1 cellular context compared by ENCODE assay signal in the genomic region with DNA sequence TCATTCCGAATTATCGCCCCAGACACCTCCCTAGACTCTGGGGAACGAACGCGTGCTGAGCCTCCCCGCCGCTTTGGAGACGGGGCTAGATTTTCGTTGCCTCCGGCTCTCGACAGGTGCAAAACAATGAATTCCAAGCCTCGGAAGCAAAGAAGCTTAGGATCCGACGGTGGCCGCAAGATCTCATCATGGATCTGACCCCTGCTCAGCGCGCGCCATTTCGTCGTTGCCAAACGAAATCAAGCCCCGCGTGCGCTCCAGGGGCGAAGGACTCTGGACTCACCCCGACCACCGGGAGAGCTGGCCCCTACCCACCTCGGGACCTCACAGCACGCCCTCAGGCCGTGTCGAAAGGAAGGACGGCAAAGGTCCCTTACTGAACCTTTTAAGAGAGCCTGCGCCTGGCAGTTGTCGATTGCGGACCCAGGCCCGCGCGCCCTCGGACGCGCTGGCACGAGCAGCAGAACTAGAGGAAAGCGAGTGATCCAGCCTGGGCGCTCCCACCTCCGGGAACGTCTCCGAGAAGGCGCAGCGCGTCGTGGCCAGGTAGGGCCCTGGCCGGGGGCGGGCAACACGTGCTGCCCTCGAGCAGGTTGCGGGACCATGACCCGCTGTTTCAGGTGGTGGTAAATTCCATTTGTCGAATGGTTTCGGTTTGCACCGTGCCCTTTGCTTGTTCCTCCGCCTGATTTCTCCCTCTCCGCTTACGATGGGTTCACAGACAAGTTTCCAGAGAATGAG.
A peak's percentile ranks its signal among the peaks of the same experiment; 100 is the strongest.
TF ChIP-seq lines count a peak whose summit lies in the region.

No MANE protein-coding gene starts in this region.

TF ChIP-seq in WTC11, 78 proteins besides CTCF, POLR2A, EP300 and RAD21 (continued from another document):
- TF ChIP-seq, protein P1, sequence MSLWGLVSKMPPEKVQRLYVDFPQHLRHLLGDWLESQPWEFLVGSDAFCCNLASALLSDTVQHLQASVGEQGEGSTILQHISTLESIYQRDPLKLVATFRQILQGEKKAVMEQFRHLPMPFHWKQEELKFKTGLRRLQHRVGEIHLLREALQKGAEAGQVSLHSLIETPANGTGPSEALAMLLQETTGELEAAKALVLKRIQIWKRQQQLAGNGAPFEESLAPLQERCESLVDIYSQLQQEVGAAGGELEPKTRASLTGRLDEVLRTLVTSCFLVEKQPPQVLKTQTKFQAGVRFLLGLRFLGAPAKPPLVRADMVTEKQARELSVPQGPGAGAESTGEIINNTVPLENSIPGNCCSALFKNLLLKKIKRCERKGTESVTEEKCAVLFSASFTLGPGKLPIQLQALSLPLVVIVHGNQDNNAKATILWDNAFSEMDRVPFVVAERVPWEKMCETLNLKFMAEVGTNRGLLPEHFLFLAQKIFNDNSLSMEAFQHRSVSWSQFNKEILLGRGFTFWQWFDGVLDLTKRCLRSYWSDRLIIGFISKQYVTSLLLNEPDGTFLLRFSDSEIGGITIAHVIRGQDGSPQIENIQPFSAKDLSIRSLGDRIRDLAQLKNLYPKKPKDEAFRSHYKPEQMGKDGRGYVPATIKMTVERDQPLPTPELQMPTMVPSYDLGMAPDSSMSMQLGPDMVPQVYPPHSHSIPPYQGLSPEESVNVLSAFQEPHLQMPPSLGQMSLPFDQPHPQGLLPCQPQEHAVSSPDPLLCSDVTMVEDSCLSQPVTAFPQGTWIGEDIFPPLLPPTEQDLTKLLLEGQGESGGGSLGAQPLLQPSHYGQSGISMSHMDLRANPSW (CRISPR knock-in tag; conservative IDR thresholded peaks at IDR 0.05; ENCODE audit: low read depth) = no peak
- no peak for TF ChIP-seq CBFB (CRISPR knock-in tag; IDR thresholded peaks at IDR 0.05; ENCODE audit: low read depth)
- no peak for TF ChIP-seq ZNF396 (CRISPR knock-in tag; IDR thresholded peaks at IDR 0.05; ENCODE audit: borderline replicate concordance)
- TF ChIP-seq, protein P2, sequence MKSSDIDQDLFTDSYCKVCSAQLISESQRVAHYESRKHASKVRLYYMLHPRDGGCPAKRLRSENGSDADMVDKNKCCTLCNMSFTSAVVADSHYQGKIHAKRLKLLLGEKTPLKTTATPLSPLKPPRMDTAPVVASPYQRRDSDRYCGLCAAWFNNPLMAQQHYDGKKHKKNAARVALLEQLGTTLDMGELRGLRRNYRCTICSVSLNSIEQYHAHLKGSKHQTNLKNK (CRISPR knock-in tag; IDR thresholded peaks at IDR 0.05) = no peak
- no peak for TF ChIP-seq ZBTB21 (CRISPR knock-in tag; IDR thresholded peaks at IDR 0.05; ENCODE audit: borderline replicate concordance)
- no peak for TF ChIP-seq RORB (CRISPR knock-in tag; IDR thresholded peaks at IDR 0.05)
- 0 out of 2 replicates have a peak, but pooled peaks have one; percentile 32 for TF ChIP-seq NR1H2 (CRISPR knock-in tag; IDR thresholded peaks at IDR 0.05)
- no peak for TF ChIP-seq ATF1 (CRISPR knock-in tag; IDR thresholded peaks at IDR 0.05)
- TF ChIP-seq ETV6 (CRISPR knock-in tag; IDR thresholded peaks at IDR 0.05) = peak; percentile 17; the same call in 1 of the 2 replicates
